In the genomic region with DNA sequence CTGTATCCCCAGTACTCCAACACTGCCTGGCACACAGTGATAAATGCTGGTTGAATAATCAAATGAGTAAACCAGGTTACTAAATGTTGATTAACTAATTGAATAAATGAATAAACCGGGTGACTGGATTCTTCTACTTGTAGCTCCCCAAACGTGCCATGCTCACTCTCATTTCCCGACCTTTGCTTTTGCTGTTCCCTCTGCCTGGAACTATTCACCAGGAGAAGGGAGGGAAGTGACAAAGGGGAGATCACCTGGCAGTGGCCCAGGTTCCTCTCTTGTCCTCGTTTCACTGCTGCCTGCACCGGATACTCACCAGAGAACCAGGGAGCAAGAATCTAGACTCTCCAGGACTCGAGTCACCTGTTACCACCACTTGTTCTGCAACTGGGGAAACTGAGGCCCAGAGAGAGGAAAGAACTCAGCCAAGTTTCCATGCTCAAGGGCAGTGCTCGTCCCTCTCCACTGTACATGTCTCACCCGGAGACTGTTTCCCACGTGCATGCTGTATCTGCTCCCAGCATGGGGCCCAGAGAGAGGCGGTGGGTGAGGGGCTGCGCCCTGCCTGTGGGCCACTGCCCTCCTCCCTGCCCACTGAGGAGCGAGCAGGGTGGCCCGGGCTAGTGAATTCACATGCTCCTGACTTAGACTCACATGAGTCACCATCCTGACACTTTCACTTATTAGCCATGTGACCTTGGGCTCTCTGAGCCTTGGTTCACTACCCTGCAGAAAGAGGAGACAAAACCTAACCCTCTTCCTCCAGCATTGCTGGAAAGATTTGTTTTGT, we compare ENCODE assay signal across 8 cellular contexts. TPM values are rescaled to one million over a fixed set of nuclear protein-coding genes. Genes with fewer than 3 reads are reported as not detected.
A peak's percentile ranks its signal among the peaks of the same experiment; 100 is the strongest.
DNase-seq lines count a peak whose midpoint lies in the region; ATAC-seq, FAIRE-seq and TF ChIP-seq lines count a peak whose summit lies in the region.
"Had no signal": no experiment of that assay in that cellular context is flagged by ENCODE, and none has a peak within 500 bp of the region (broad histone marks: within the 10 kb centered on the region; RNA-seq: fewer than 3 reads in every experiment).

No MANE protein-coding gene starts in this region.

- no peak for TF ChIP-seq CTCF in HCT116 (IDR thresholded peaks at IDR 0.05 in 2 of 3, conservative IDR thresholded peaks at IDR 0.05 in 1 of 3; ENCODE audit: borderline replicate concordance in 1 of 3, insufficient read depth in 1 of 3, low read depth in 2 of 3, low read length in 2 of 3)
- TF ChIP-seq CTCF in Peyer's patch (IDR thresholded peaks at IDR 0.05): no peak
- no peak for TF ChIP-seq CTCF in foreskin keratinocyte (conservative IDR thresholded peaks at IDR 0.05)

- peak; percentile 79 for ATAC-seq in HCT116
- ATAC-seq in foreskin keratinocyte: peak; percentile 61
- no peak for ATAC-seq in activated CD4-positive, CD25-positive, alpha-beta regulatory T cell treated with anti-CD3 and anti-CD28 coated beads, Interleukin-2, amount 50 U/mL, for 24 hours
- ATAC-seq: T-cell had no signal

- TF ChIP-seq POLR2A in HCT116 (IDR thresholded peaks at IDR 0.05; ENCODE audit: borderline replicate concordance, extremely low read depth, insufficient read depth, insufficient read length) (no peak), Peyer's patch (IDR thresholded peaks at IDR 0.05) (no peak)

- no peak overlapping the region for H3K27ac ChIP-seq in HCT116 (ENCODE audit: low read depth, low read length)
- peak overlapping the region in 2 of 4 donors; percentile 39 to 70 for H3K27ac ChIP-seq in Peyer's patch
- H3K27ac ChIP-seq in foreskin keratinocyte: no peak overlapping the region
- no peak overlapping the region for H3K27ac ChIP-seq in small intestine (ENCODE audit: low read depth in 1 of 2, low read length in 1 of 2)

- H3K4me1 ChIP-seq in HCT116 (ENCODE audit: control insufficient read depth in 1 of 2, insufficient read depth in 2 of 2, low read length in 2 of 2) (peaks cover 5 to 10% of the 10 kb centered on the region in 2 experiments), Peyer's patch (peaks cover 0 to 10% (median 0%) of the 10 kb centered on the region in 4 donors), foreskin keratinocyte (no peaks in the 10 kb centered on the region), small intestine (ENCODE audit: control insufficient read depth in 2 of 2, insufficient read depth in 1 of 2, low read depth in 1 of 2, low read length in 1 of 2) (no peaks in the 10 kb centered on the region)

- no peak overlapping the region for H2AFZ ChIP-seq in HCT116 (ENCODE audit: low read depth, low read length, poor library complexity, severe bottlenecking)

- H3K27me3 ChIP-seq in HCT116 (ENCODE audit: insufficient read depth, low read length) (no peaks in the 10 kb centered on the region), Peyer's patch (no peaks in the 10 kb centered on the region), foreskin keratinocyte (peaks cover 35% of the 10 kb centered on the region), small intestine (ENCODE audit: control insufficient read depth in 2 of 2, insufficient read depth in 2 of 2, low read length in 2 of 2) (no peaks in the 10 kb centered on the region)

- peak overlapping the region; percentile 53 for H3K4me2 ChIP-seq in HCT116 (ENCODE audit: low read length)

- no peaks in the 10 kb centered on the region for H3K79me2 ChIP-seq in HCT116 (ENCODE audit: insufficient read depth, low read length)

- H3K4me3 ChIP-seq in HCT116 (replicated peaks in 1 of 2; ENCODE audit: low read depth in 1 of 2, low read length in 2 of 2) (no peak overlapping the region), Peyer's patch (no peak overlapping the region), small intestine (ENCODE audit: low read depth in 1 of 2, low read length in 2 of 2) (no peak overlapping the region)

- H4K20me1 ChIP-seq in HCT116 (ENCODE audit: insufficient read depth): no peaks in the 10 kb centered on the region

- no peaks in the 10 kb centered on the region for H3K9me3 ChIP-seq in HCT116 (ENCODE audit: control insufficient read depth in 1 of 2, insufficient read depth in 1 of 2, low read depth in 1 of 2, low read length in 2 of 2)
- no peaks in the 10 kb centered on the region for H3K9me3 ChIP-seq in Peyer's patch
- no peaks in the 10 kb centered on the region for H3K9me3 ChIP-seq in small intestine (ENCODE audit: control insufficient read depth, low read depth)

- 0 out of 2 replicates have a peak overlapping the region, but pooled peaks have one; percentile 14 for H3K9ac ChIP-seq in HCT116 (ENCODE audit: low read length)

- no peak for TF ChIP-seq RAD21 in HCT116 (IDR thresholded peaks at IDR 0.05; ENCODE audit: low read depth)

- POLR2A ChIA-PET in HCT116 (lab: Charles Lee): no interaction called here

- FAIRE-seq in small intestine (lab: Jason Lieb, UNC): no peak

- DNase-seq in HCT116 (ENCODE audit: low read depth, low spot score) (no peak), Peyer's patch (peak in 2 of 3 donors; percentile 60 to 73), foreskin keratinocyte (peak in 1 of 2 donors; percentile 35), small intestine (peak; percentile 84), putamen (ENCODE audit: low spot score) (no peak), middle frontal gyrus (ENCODE audit: extremely low spot score, low spot score) (no peak)
- DNase-seq: T-cell had no signal

- 26 to 49% (median 34%) methylated on average over 12 to 13 of the region's 13 CpGs for WGBS in small intestine, 3 donors

- no peaks in the 10 kb centered on the region for H3K36me3 ChIP-seq in HCT116 (ENCODE audit: control insufficient read depth in 1 of 2, insufficient read depth in 2 of 2, low read length in 2 of 2)
- H3K36me3 ChIP-seq in Peyer's patch: no peaks in the 10 kb centered on the region
- H3K36me3 ChIP-seq in small intestine (ENCODE audit: control insufficient read depth in 2 of 2, insufficient read depth in 2 of 2, low read length in 2 of 2): no peaks in the 10 kb centered on the region

- intact Hi-C loops in HCT116 (cut with micrococcal nuclease): no loop called here

- RAD21 ChIA-PET in HCT116 (lab: Charles Lee; ENCODE audit: low non-redundant PET in 1 of 2, low total read pairs in 2 of 2, uncharacterized antibody in 2 of 2, unreplicated experiment in 2 of 2): no interaction called here

- CTCF ChIA-PET in HCT116 (lab: Charles Lee): no interaction called here

- no peaks in the 10 kb centered on the region for H3K9me2 ChIP-seq in HCT116 (ENCODE audit: insufficient read depth)

- BruUV-seq in HCT116 (replicated peaks; lab: Mats Ljungman, UMichigan): no TSS peak

TF ChIP-seq in HCT116, 20 proteins besides CTCF, POLR2A, EP300 and RAD21:
- TF ChIP-seq MAX (IDR thresholded peaks at IDR 0.05) (peak; percentile 70), EGR1 (IDR thresholded peaks at IDR 0.05; ENCODE audit: low read depth) (no peak)

RNA-seq across cellular contexts. Expression of gene POP5, which starts 17.7 kb away (rescaled TPM):
- total RNA-seq in HCT116 (2021; ENCODE audit: unreplicated experiment) (66.9 TPM), Peyer's patch (10 to 100 TPM; 22.5 to 75.9 (median 48.8) TPM), foreskin keratinocyte (60.7 and 65.4 TPM in 2 replicates)
- polyA plus RNA-seq in HCT116 (2012): 61.1 and 67.8 TPM in 2 replicates
- polyA plus RNA-seq in foreskin keratinocyte (75.7 and 81.4 TPM in 2 replicates), small intestine (10 to 100 TPM; 20.0 to 59.9 (median 32.7) TPM)

RNA-seq across cellular contexts. Expression of gene CABP1, which starts 41.6 kb away (rescaled TPM):
- 0.84 TPM for total RNA-seq in HCT116 (2021; ENCODE audit: unreplicated experiment)
- polyA plus RNA-seq in HCT116 (2012): 0.34 and 0.99 TPM in 2 replicates
- 1 to 10 TPM in 1 of 4 donors, under 1 TPM in 2, not detected in 1; 0.54 to 3.3 (median 0.95) TPM for total RNA-seq in Peyer's patch
- total RNA-seq in foreskin keratinocyte: not detected in 2 replicates
- polyA plus RNA-seq in foreskin keratinocyte: not detected in 2 replicates
- polyA plus RNA-seq in small intestine: 1 to 10 TPM in 1 of 3 donors, under 1 TPM in 1, not detected in 1; 0.67 to 1.5 TPM
- total RNA-seq: T-cell had no signal

Comparison
In these comparisons a context has a peak if more than half of its experiments do, and no peak if none do; other contexts are left out.
1. ATAC-seq: peak in HCT116 (single experiment) and foreskin keratinocyte (single experiment); none in activated CD4-positive, CD25-positive, alpha-beta regulatory T cell treated with anti-CD3 and anti-CD28 coated beads, Interleukin-2, amount 50 U/mL, for 24 hours (0 of 2).
2. DNase-seq: peak in Peyer's patch (2 of 3) and small intestine (single experiment); none in HCT116 (single experiment), putamen (single experiment) and middle frontal gyrus (single experiment).